In genomic region chr2:102060047-102060446, GRCh38 we compare ENCODE assay signal across 15 cellular contexts.
"Had no signal": no experiment of that assay in that cellular context is flagged by ENCODE, and none has a peak within 500 bp of the region (broad histone marks: within the 10 kb centered on the region; RNA-seq: fewer than 3 reads in every experiment).

No MANE protein-coding gene starts in this region.

- H3K9me3 ChIP-seq: heart right ventricle had no signal

- H3K9me3 Mint-ChIP-seq: activated CD4-positive, alpha-beta T cell treated with anti-CD3 and anti-CD28 coated beads, Interleukin-2, amount 10 ng/mL, durations not matched to agents 7 days and 5 days; activated T-cell treated with anti-CD3 and anti-CD28 coated beads, Interleukin-2, amount 50 U/mL, for 72 hours; natural killer cell treated with Interleukin-12 subunit alpha and Interleukin-12 subunit beta and Interleukin-15 and Interleukin-18, amount 100 ng/mL, for 72 hours had no signal

- H3K27me3 ChIP-seq: heart right ventricle had no signal

- H3K4me3 Mint-ChIP-seq: activated CD4-positive, alpha-beta T cell treated with anti-CD3 and anti-CD28 coated beads, Interleukin-2, amount 10 ng/mL, durations not matched to agents 7 days and 5 days; activated T-cell treated with anti-CD3 and anti-CD28 coated beads, Interleukin-2, amount 50 U/mL, for 72 hours; natural killer cell treated with Interleukin-12 subunit alpha and Interleukin-12 subunit beta and Interleukin-15 and Interleukin-18, amount 100 ng/mL, for 72 hours had no signal

- H3K36me3 Mint-ChIP-seq: natural killer cell treated with Interleukin-12 subunit alpha and Interleukin-12 subunit beta and Interleukin-15 and Interleukin-18, amount 100 ng/mL, for 72 hours had no signal

- ATAC-seq: activated T-cell treated with anti-CD3 and anti-CD28 coated beads, Interleukin-2, amount 50 U/mL, for 72 hours; heart right ventricle; left cardiac atrium; natural killer cell treated with Interleukin-12 subunit alpha and Interleukin-12 subunit beta and Interleukin-15 and Interleukin-18, amount 100 ng/mL, for 72 hours; right cardiac atrium had no signal

- H3K36me3 ChIP-seq: heart right ventricle had no signal

- H3K27me3 Mint-ChIP-seq: activated CD4-positive, alpha-beta T cell treated with anti-CD3 and anti-CD28 coated beads, Interleukin-2, amount 10 ng/mL, durations not matched to agents 7 days and 5 days had no signal

- H3K4me3 ChIP-seq: heart right ventricle had no signal

- H3K27ac Mint-ChIP-seq: activated CD4-positive, alpha-beta T cell treated with anti-CD3 and anti-CD28 coated beads, Interleukin-2, amount 10 ng/mL, durations not matched to agents 7 days and 5 days; natural killer cell treated with Interleukin-12 subunit alpha and Interleukin-12 subunit beta and Interleukin-15 and Interleukin-18, amount 100 ng/mL, for 72 hours; progenitor cell of endocrine pancreas had no signal

- DNase-seq: activated CD4-positive, alpha-beta T cell treated with anti-CD3 and anti-CD28 coated beads, Interleukin-2, amount 10 ng/mL, durations not matched to agents 7 days and 5 days; activated CD8-positive, alpha-beta memory T cell treated with anti-CD3 and anti-CD28 coated beads, Interleukin-2, amount 50 U/mL, for 48 hours; activated gamma-delta T cell treated with Interleukin-2 at 50 U/mL for 16 hours; activated T-cell treated with anti-CD3 and anti-CD28 coated beads, Interleukin-2, amount 50 U/mL, for 72 hours; aorta; cortex of kidney; effector CD8-positive, alpha-beta T cell; heart right ventricle; left cardiac atrium; mesendoderm; occipital lobe; right cardiac atrium; T-helper 9 cell had no signal
